8 cellular contexts compared by ENCODE assay signal in genomic region chr12:118059645-118060275, GRCh38. TPM values are rescaled to one million over a fixed set of nuclear protein-coding genes. Genes with fewer than 3 reads are reported as not detected.
A peak's percentile ranks its signal among the peaks of the same experiment; 100 is the strongest.
DNase-seq lines count a peak whose midpoint lies in the region; ATAC-seq and TF ChIP-seq lines count a peak whose summit lies in the region.

No MANE protein-coding gene starts in this region.

- H3K27ac Mint-ChIP-seq in T-helper 2 cell treated with Interferon-gamma antibody and Interleukin-4, amounts not matched to agents 5 μg/mL and 100 μg/mL, for 36 hours: peak overlapping the region; percentile 86
- H3K27ac Mint-ChIP-seq in WTC11: peak overlapping the region; percentile 91

- CTCF ChIA-PET in WTC11 (lab: Charles Lee): interaction anchor here (1.0 kb wide), 1 partner anchor 185 kb away, joined by 3 read pairs; no protein-coding TSS in a partner anchor

- no peaks in the 10 kb centered on the region for H3K9me3 ChIP-seq in right cardiac atrium (ENCODE audit: control insufficient read depth, low read length)
- no peaks in the 10 kb centered on the region for H3K9me3 ChIP-seq in smooth muscle cell (replicated peaks; ENCODE audit: low read depth)

- peak overlapping the region; percentile 97 for H3K9ac ChIP-seq in smooth muscle cell (ENCODE audit: low read depth)

- ATAC-seq in WTC11 (no peak), right cardiac atrium (peak in 1 of 2 donors; percentile 32)

- H3K27ac ChIP-seq in right cardiac atrium (ENCODE audit: low read length) (peak overlapping the region; percentile 99), smooth muscle cell (ENCODE audit: low read depth) (peak overlapping the region; percentile 91)

- intact Hi-C loops in right cardiac atrium (cut with DNase I): no loop called here

- TF ChIP-seq CTCF in WTC11 (IDR thresholded peaks at IDR 0.05): no peak
- TF ChIP-seq CTCF in smooth muscle cell (IDR thresholded peaks at IDR 0.05; ENCODE audit: borderline replicate concordance, insufficient read depth, poor library complexity, severe bottlenecking): no peak

- peak overlapping the region; percentile 87 for H3K4me3 Mint-ChIP-seq in T-helper 2 cell treated with Interferon-gamma antibody and Interleukin-4, amounts not matched to agents 5 μg/mL and 100 μg/mL, for 36 hours
- peak overlapping the region; percentile 85 for H3K4me3 Mint-ChIP-seq in WTC11

- H3K36me3 Mint-ChIP-seq in T-helper 2 cell treated with Interferon-gamma antibody and Interleukin-4, amounts not matched to agents 5 μg/mL and 100 μg/mL, for 36 hours (ENCODE audit: low read depth): peaks cover 6% of the 10 kb centered on the region
- no peaks in the 10 kb centered on the region for H3K36me3 Mint-ChIP-seq in WTC11

- H3K36me3 ChIP-seq in smooth muscle cell (ENCODE audit: low read depth): no peaks in the 10 kb centered on the region

- H2AFZ ChIP-seq in smooth muscle cell (ENCODE audit: low read depth): peak overlapping the region; percentile 5

- H3K9me3 Mint-ChIP-seq in T-helper 2 cell treated with Interferon-gamma antibody and Interleukin-4, amounts not matched to agents 5 μg/mL and 100 μg/mL, for 36 hours: no peaks in the 10 kb centered on the region
- H3K9me3 Mint-ChIP-seq in WTC11: no peaks in the 10 kb centered on the region

- H3K4me1 Mint-ChIP-seq in T-helper 2 cell treated with Interferon-gamma antibody and Interleukin-4, amounts not matched to agents 5 μg/mL and 100 μg/mL, for 36 hours (ENCODE audit: low read depth): peaks cover 47% of the 10 kb centered on the region
- H3K4me1 Mint-ChIP-seq in WTC11: peaks cover 44% of the 10 kb centered on the region

- H3K4me1 ChIP-seq in right cardiac atrium (ENCODE audit: control insufficient read depth, insufficient read depth, low read length) (no peaks in the 10 kb centered on the region), smooth muscle cell (ENCODE audit: low read depth) (peaks cover 29% of the 10 kb centered on the region)

- WGBS in right cardiac atrium: 11% methylated on average over 8 of the region's 8 CpGs
- WGBS in smooth muscle cell (ENCODE audit: low lambda C conversion rate): 18% methylated on average over 8 of the region's 8 CpGs

- no peaks in the 10 kb centered on the region for H3K27me3 ChIP-seq in right cardiac atrium (ENCODE audit: control insufficient read depth, insufficient read depth)
- H3K27me3 ChIP-seq in smooth muscle cell (ENCODE audit: low read depth): no peaks in the 10 kb centered on the region

- peaks cover 4% of the 10 kb centered on the region for H4K20me1 ChIP-seq in smooth muscle cell (ENCODE audit: low read depth)

- H3K27me3 Mint-ChIP-seq in T-helper 2 cell treated with Interferon-gamma antibody and Interleukin-4, amounts not matched to agents 5 μg/mL and 100 μg/mL, for 36 hours (ENCODE audit: low read depth): no peaks in the 10 kb centered on the region
- no peaks in the 10 kb centered on the region for H3K27me3 Mint-ChIP-seq in WTC11 (ENCODE audit: low read depth)

- H3K4me2 ChIP-seq in smooth muscle cell: peak overlapping the region; percentile 95

- DNase-seq in T-helper 2 cell treated with Interferon-gamma antibody and Interleukin-4, amounts not matched to agents 5 μg/mL and 100 μg/mL, for 36 hours (ENCODE audit: low spot score): no peak
- DNase-seq in T-helper 2 cell: no peak
- no peak for DNase-seq in WTC11 (ENCODE audit: low spot score)
- DNase-seq in right cardiac atrium: no peak
- DNase-seq in smooth muscle cell (lab: John Stamatoyannopoulos, UW; ENCODE audit: unreplicated experiment): no peak
- no peak for DNase-seq in KG1 (lab: John Stamatoyannopoulos, UW)
- DNase-seq in NCI-H2227 treated with DMSO at 0.1 percent for 48 hours (lab: John Stamatoyannopoulos, UW): no peak
- DNase-seq in middle frontal gyrus (ENCODE audit: extremely low spot score, low spot score): no peak

- peak overlapping the region; percentile 100 for H3K4me3 ChIP-seq in right cardiac atrium (ENCODE audit: low read length)
- H3K4me3 ChIP-seq in smooth muscle cell: peak overlapping the region; percentile 91

- H3F3A ChIP-seq in smooth muscle cell (ENCODE audit: low read depth): peaks cover 12% of the 10 kb centered on the region

- POLR2A ChIA-PET in WTC11 (lab: Charles Lee): no interaction called here

- H3K79me2 ChIP-seq in smooth muscle cell (ENCODE audit: low read depth): peaks cover 53% of the 10 kb centered on the region

TF ChIP-seq in WTC11, 78 proteins besides CTCF, POLR2A, EP300 and RAD21 (continues in another document):
- TF ChIP-seq GRHL2 (CRISPR knock-in tag; IDR thresholded peaks at IDR 0.05; ENCODE audit: insufficient replicate concordance, severe bottlenecking) (no peak), FOXJ3 (CRISPR knock-in tag; IDR thresholded peaks at IDR 0.05; ENCODE audit: borderline replicate concordance) (no peak), ETV6 (CRISPR knock-in tag; IDR thresholded peaks at IDR 0.05) (no peak), RELA (CRISPR knock-in tag; IDR thresholded peaks at IDR 0.05; ENCODE audit: borderline replicate concordance) (no peak), TCF7 (CRISPR knock-in tag; IDR thresholded peaks at IDR 0.05; ENCODE audit: low read depth) (no peak), ZNF671 (CRISPR knock-in tag; IDR thresholded peaks at IDR 0.05) (no peak)
- TF ChIP-seq, protein P1, sequence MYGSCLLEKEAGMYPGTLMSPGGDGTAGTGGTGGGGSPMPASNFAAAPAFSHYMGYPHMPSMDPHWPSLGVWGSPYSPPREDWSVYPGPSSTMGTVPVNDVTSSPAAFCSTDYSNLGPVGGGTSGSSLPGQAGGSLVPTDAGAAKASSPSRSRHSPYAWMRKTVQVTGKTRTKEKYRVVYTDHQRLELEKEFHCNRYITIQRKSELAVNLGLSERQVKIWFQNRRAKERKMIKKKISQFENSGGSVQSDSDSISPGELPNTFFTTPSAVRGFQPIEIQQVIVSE (CRISPR knock-in tag; IDR thresholded peaks at IDR 0.05; ENCODE audit: borderline replicate concordance): no peak
- TF ChIP-seq, protein P2, sequence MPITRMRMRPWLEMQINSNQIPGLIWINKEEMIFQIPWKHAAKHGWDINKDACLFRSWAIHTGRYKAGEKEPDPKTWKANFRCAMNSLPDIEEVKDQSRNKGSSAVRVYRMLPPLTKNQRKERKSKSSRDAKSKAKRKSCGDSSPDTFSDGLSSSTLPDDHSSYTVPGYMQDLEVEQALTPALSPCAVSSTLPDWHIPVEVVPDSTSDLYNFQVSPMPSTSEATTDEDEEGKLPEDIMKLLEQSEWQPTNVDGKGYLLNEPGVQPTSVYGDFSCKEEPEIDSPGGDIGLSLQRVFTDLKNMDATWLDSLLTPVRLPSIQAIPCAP (CRISPR knock-in tag; IDR thresholded peaks at IDR 0.05): no peak
- TF ChIP-seq, protein P3, sequence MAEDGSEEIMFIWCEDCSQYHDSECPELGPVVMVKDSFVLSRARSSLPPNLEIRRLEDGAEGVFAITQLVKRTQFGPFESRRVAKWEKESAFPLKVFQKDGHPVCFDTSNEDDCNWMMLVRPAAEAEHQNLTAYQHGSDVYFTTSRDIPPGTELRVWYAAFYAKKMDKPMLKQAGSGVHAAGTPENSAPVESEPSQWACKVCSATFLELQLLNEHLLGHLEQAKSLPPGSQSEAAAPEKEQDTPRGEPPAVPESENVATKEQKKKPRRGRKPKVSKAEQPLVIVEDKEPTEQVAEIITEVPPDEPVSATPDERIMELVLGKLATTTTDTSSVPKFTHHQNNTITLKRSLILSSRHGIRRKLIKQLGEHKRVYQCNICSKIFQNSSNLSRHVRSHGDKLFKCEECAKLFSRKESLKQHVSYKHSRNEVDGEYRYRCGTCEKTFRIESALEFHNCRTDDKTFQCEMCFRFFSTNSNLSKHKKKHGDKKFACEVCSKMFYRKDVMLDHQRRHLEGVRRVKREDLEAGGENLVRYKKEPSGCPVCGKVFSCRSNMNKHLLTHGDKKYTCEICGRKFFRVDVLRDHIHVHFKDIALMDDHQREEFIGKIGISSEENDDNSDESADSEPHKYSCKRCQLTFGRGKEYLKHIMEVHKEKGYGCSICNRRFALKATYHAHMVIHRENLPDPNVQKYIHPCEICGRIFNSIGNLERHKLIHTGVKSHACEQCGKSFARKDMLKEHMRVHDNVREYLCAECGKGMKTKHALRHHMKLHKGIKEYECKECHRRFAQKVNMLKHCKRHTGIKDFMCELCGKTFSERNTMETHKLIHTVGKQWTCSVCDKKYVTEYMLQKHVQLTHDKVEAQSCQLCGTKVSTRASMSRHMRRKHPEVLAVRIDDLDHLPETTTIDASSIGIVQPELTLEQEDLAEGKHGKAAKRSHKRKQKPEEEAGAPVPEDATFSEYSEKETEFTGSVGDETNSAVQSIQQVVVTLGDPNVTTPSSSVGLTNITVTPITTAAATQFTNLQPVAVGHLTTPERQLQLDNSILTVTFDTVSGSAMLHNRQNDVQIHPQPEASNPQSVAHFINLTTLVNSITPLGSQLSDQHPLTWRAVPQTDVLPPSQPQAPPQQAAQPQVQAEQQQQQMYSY (CRISPR knock-in tag; IDR thresholded peaks at IDR 0.05): no peak
- TF ChIP-seq, protein P4, sequence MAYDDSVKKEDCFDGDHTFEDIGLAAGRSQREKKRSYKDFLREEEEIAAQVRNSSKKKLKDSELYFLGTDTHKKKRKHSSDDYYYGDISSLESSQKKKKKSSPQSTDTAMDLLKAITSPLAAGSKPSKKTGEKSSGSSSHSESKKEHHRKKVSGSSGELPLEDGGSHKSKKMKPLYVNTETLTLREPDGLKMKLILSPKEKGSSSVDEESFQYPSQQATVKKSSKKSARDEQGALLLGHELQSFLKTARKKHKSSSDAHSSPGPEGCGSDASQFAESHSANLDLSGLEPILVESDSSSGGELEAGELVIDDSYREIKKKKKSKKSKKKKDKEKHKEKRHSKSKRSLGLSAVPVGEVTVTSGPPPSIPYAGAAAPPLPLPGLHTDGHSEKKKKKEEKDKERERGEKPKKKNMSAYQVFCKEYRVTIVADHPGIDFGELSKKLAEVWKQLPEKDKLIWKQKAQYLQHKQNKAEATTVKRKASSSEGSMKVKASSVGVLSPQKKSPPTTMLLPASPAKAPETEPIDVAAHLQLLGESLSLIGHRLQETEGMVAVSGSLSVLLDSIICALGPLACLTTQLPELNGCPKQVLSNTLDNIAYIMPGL (CRISPR knock-in tag; IDR thresholded peaks at IDR 0.05): no peak

RNA-seq across cellular contexts. Expression of gene WSB2, which starts 1.2 kb away (rescaled TPM):
- total RNA-seq in WTC11 (2021) (59.0 to 74.2 TPM (median 60.5 TPM) in 3 replicates), right cardiac atrium (10 to 100 TPM; 71.9 to 79.2 (median 72.8) TPM), smooth muscle cell (71.5 and 78.2 TPM in 2 replicates)
- polyA plus RNA-seq in right cardiac atrium (40.6 TPM), smooth muscle cell (43.9 and 48.1 TPM in 2 replicates)

RNA-seq across cellular contexts. Expression of gene RFC5, which starts 43.3 kb away (rescaled TPM):
- 34.5 to 35.9 TPM (median 35.2 TPM) in 3 replicates for total RNA-seq in WTC11 (2021)
- 1 to 10 TPM; 4.3 to 7.9 (median 6.4) TPM for total RNA-seq in right cardiac atrium
- 4.3 TPM for polyA plus RNA-seq in right cardiac atrium
- total RNA-seq in smooth muscle cell: 15.2 and 27.1 TPM in 2 replicates
- 16.4 and 17.4 TPM in 2 replicates for polyA plus RNA-seq in smooth muscle cell

RNA-seq across cellular contexts. Expression of gene VSIG10, which starts 44.1 kb away (rescaled TPM):
- total RNA-seq in WTC11 (2021) (69.7 to 82.5 TPM (median 74.4 TPM) in 3 replicates), right cardiac atrium (10 to 100 TPM in 3 of 4 donors, 1 to 10 TPM in 1; 6.3 to 14.7 (median 14.3) TPM), smooth muscle cell (2.3 and 5.6 TPM in 2 replicates)
- polyA plus RNA-seq in right cardiac atrium (9.1 TPM), smooth muscle cell (2.3 and 3.0 TPM in 2 replicates)
